In genomic region chr19:34120846-34121639, GRCh38 we compare ENCODE assay signal across 9 cellular contexts. TPM values are rescaled to one million over a fixed set of nuclear protein-coding genes. Genes with fewer than 3 reads are reported as not detected.
DNase-seq lines count a peak whose midpoint lies in the region; ATAC-seq, FAIRE-seq and TF ChIP-seq lines count a peak whose summit lies in the region.
"Had no signal": no experiment of that assay in that cellular context is flagged by ENCODE, and none has a peak within 500 bp of the region (broad histone marks: within the 10 kb centered on the region; RNA-seq: fewer than 3 reads in every experiment).

No MANE protein-coding gene starts in this region.

- H3K9ac ChIP-seq in GM12878 (ENCODE audit: control insufficient read depth, insufficient read depth, low read length): no peak overlapping the region
- H3K9ac ChIP-seq in liver (ENCODE audit: low read depth in 1 of 2, low read length in 2 of 2): no peak overlapping the region

- in situ Hi-C loops in GM12878 (cut with MboI): no loop called here

- H3K27ac Mint-ChIP-seq in CD14-positive monocyte (no peak overlapping the region), T-helper 17 cell (peak overlapping the region; percentile 21)

- H3K36me3 ChIP-seq in GM12878 (ENCODE audit: control insufficient read depth in 2 of 2, insufficient read depth in 2 of 2, low read length in 1 of 2) (no peaks in the 10 kb centered on the region), liver (ENCODE audit: control insufficient read depth in 4 of 4, insufficient read depth in 3 of 4, low read depth in 1 of 4, low read length in 3 of 4) (no peaks in the 10 kb centered on the region), testis (ENCODE audit: low read depth, missing control alignments) (no peaks in the 10 kb centered on the region)
- H3K36me3 ChIP-seq: ovary had no signal

- CTCF ChIA-PET in GM12878 (lab: Yijun Ruan, JAX): interaction anchor here (0.6 to 1.8 kb wide), 6 partner anchors 16 to 31 kb away, joined by 3 to 10 read pairs (median 4); no protein-coding TSS in a partner anchor

- H3K79me2 ChIP-seq in GM12878 (ENCODE audit: control insufficient read depth, insufficient read depth, low read length): no peaks in the 10 kb centered on the region

- H3K4me1 ChIP-seq in GM12878 (ENCODE audit: control insufficient read depth, insufficient read depth, low read length) (no peaks in the 10 kb centered on the region), liver (ENCODE audit: control insufficient read depth in 4 of 4, insufficient read depth in 4 of 4, low read length in 3 of 4) (no peaks in the 10 kb centered on the region), testis (no peaks in the 10 kb centered on the region)

- ATAC-seq in T-helper 17 cell (peak; percentile 73), GM12878 (peak; percentile 74), GM21367 (IDR thresholded peaks at IDR 0.05; ENCODE audit: unreplicated experiment) (no peak)

- H4K20me1 ChIP-seq in GM12878 (ENCODE audit: control insufficient read depth, insufficient read depth): no peaks in the 10 kb centered on the region

- no peak for TF ChIP-seq EP300 in GM12878 (IDR thresholded peaks at IDR 0.05; ENCODE audit: borderline replicate concordance in 1 of 2, control insufficient read depth in 1 of 2, low read depth in 2 of 2, low read length in 2 of 2)

- H3K27me3 Mint-ChIP-seq in CD14-positive monocyte (ENCODE audit: low read depth in 3 of 3) (peaks cover 13 to 16% (median 16%) of the 10 kb centered on the region in 3 donors), T-helper 17 cell (peaks cover 22% of the 10 kb centered on the region)

- H3K27ac ChIP-seq in GM12878 (ENCODE audit: control insufficient read depth, insufficient read depth) (no peak overlapping the region), liver (ENCODE audit: low read depth in 1 of 2, low read length in 2 of 2) (no peak overlapping the region), testis (no peak overlapping the region)
- H3K27ac ChIP-seq: ovary had no signal

- H3K4me3 Mint-ChIP-seq in CD14-positive monocyte (no peak overlapping the region), T-helper 17 cell (no peak overlapping the region)

- no peak overlapping the region for H3K4me2 ChIP-seq in GM12878 (ENCODE audit: control insufficient read depth, insufficient read depth)

- intact Hi-C loops in CD14-positive monocyte (cut with micrococcal nuclease) (no loop called here), GM12878 (cut with micrococcal nuclease; ENCODE audit: unreplicated experiment) (loop anchor here (1.0 to 10.0 kb wide), 2 partner anchors 24 to 104 kb away; no protein-coding TSS in a partner anchor), testis (cut with DNase I; ENCODE audit: low total_unique reads) (no loop called here)

- TF ChIP-seq CTCF in CD14-positive monocyte (IDR thresholded peaks at IDR 0.05): peak; percentile 71
- peak; percentile 85 for TF ChIP-seq CTCF in HFF-Myc (IDR thresholded peaks at IDR 0.05; ENCODE audit: low read depth, low read length, missing control alignments)
- peak; percentile 72 to 79 (median 78) for TF ChIP-seq CTCF in GM12878 (IDR thresholded peaks at IDR 0.05 in 2 of 3, conservative IDR thresholded peaks at IDR 0.05 in 1 of 3; ENCODE audit: control insufficient read depth in 2 of 3, extremely low read depth in 1 of 3, insufficient read depth in 1 of 3, low read depth in 3 of 3, low read length in 3 of 3)
- TF ChIP-seq CTCF in liver (IDR thresholded peaks at IDR 0.05; ENCODE audit: low read depth, low read length, missing input control): peak; percentile 78
- peak in 2 of 3 experiments; percentile 46 to 51 for TF ChIP-seq CTCF in testis (IDR thresholded peaks at IDR 0.05)

- 29% methylated on average over 8 of the region's 8 CpGs for WGBS in GM12878 (ENCODE audit: insufficient coverage, insufficient replicate concordance, low lambda C conversion rate, missing lambda C conversion rate)
- 62% methylated on average over 8 of the region's 8 CpGs for WGBS in liver
- WGBS in testis, 2 donors: 70 to 74% methylated on average over 8 of the region's 8 CpGs

- H3K4me3 ChIP-seq in HFF-Myc (replicated peaks; ENCODE audit: low read depth, low read length) (no peak overlapping the region), GM12878 (no peak overlapping the region), liver (ENCODE audit: low read depth in 1 of 3, low read length in 3 of 3) (no peak overlapping the region), testis (no peak overlapping the region)
- H3K4me3 ChIP-seq: ovary had no signal

- H3K4me1 Mint-ChIP-seq in CD14-positive monocyte (no peaks in the 10 kb centered on the region), T-helper 17 cell (peaks cover 3% of the 10 kb centered on the region)

- TF ChIP-seq RAD21 in GM12878 (IDR thresholded peaks at IDR 0.05; ENCODE audit: insufficient read depth, low read depth, low read length) (peak; percentile 63), liver (IDR thresholded peaks at IDR 0.05) (peak; percentile 77 to 85)

- H2AFZ ChIP-seq in GM12878 (ENCODE audit: control insufficient read depth, low read depth, low read length): no peak overlapping the region

- SMC1A ChIA-PET in GM12878 (lab: Charles Lee; ENCODE audit: uncharacterized antibody, unreplicated experiment): interaction anchor here (0.6 to 2.3 kb wide), 3 partner anchors 12 to 100 kb away, joined by 3 to 14 read pairs (median 4); no protein-coding TSS in a partner anchor

- H3K9me3 ChIP-seq in T-helper 17 cell (ENCODE audit: control insufficient read depth, low read length, poor library complexity, severe bottlenecking): no peaks in the 10 kb centered on the region
- H3K9me3 ChIP-seq in GM12878 (replicated peaks; ENCODE audit: control insufficient read depth, insufficient read depth, low read length): no peaks in the 10 kb centered on the region; the same call in 2 of the 3 replicates
- H3K9me3 ChIP-seq in liver (ENCODE audit: control insufficient read depth in 4 of 4, low read length in 3 of 4): no peaks in the 10 kb centered on the region
- H3K9me3 ChIP-seq in testis: no peaks in the 10 kb centered on the region
- H3K9me3 ChIP-seq: ovary had no signal

- TF ChIP-seq POLR2A in GM12878 (IDR thresholded peaks at IDR 0.05; ENCODE audit: low read depth, low read length) (no peak), testis (IDR thresholded peaks at IDR 0.05) (no peak)

- peak; percentile 90 for FAIRE-seq in GM12878 (lab: Jason Lieb, UNC)

- H3K36me3 Mint-ChIP-seq in CD14-positive monocyte (no peaks in the 10 kb centered on the region), T-helper 17 cell (ENCODE audit: low read depth) (no peaks in the 10 kb centered on the region)

- no peaks in the 10 kb centered on the region for H3K9me3 Mint-ChIP-seq in CD14-positive monocyte

- H3K27me3 ChIP-seq in GM12878 (replicated peaks in 1 of 2; ENCODE audit: control insufficient read depth in 2 of 2, insufficient read depth in 2 of 2, low read length in 1 of 2): no peaks in the 10 kb centered on the region; a peak in 1 of 4 replicates
- no peaks in the 10 kb centered on the region for H3K27me3 ChIP-seq in liver (ENCODE audit: control insufficient read depth in 4 of 4, insufficient read depth in 4 of 4, low read length in 3 of 4)
- H3K27me3 ChIP-seq in testis: no peaks in the 10 kb centered on the region

- POLR2A ChIA-PET in GM12878 (lab: Charles Lee): no interaction called here

- BruUV-seq in GM12878 (replicated peaks; lab: Mats Ljungman, UMichigan): no TSS peak

- DNase-seq in CD14-positive monocyte (ENCODE audit: low spot score) (no peak), HFF-Myc (ENCODE audit: extremely low read depth, low read depth) (no peak), T-helper 17 cell (peak; percentile 21 to 29 (median 27)), GM12878 (ENCODE audit: low read depth, low spot score) (no peak), testis (peak; percentile 43), GDM1 (lab: John Stamatoyannopoulos, UW) (no peak)

- RAD21 ChIA-PET in GM12878 (lab: Charles Lee; ENCODE audit: unreplicated experiment): interaction anchor here (2.0 kb wide), 1 partner anchor 23 kb away, joined by 4 read pairs; no protein-coding TSS in a partner anchor

TF ChIP-seq in liver, 16 proteins besides CTCF, POLR2A, EP300 and RAD21:
- TF ChIP-seq SP1 (IDR thresholded peaks at IDR 0.05) (no peak), TAF1 (conservative IDR thresholded peaks at IDR 0.05) (no peak)
- TF ChIP-seq, protein P1, sequence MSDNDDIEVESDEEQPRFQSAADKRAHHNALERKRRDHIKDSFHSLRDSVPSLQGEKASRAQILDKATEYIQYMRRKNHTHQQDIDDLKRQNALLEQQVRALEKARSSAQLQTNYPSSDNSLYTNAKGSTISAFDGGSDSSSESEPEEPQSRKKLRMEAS (IDR thresholded peaks at IDR 0.05): no peak

RNA-seq across cellular contexts. Expression of gene LSM14A, which starts 51.3 kb away (rescaled TPM):
- polyA plus RNA-seq in CD14-positive monocyte (10 to 100 TPM; 82.7 to 91.8 TPM), GM12878 (2011; rRNA removed) (131 and 153 TPM in 2 replicates), GM12878 (2014; fragmentation: Illumina TruSeq; extraction: Trizol) (85.8 and 106 TPM in 2 replicates), GM12878 (2014; fragmentation: Nextera tagmentation; extraction: Ambion mirVana) (10 to 100 TPM; 21.9 to 31.1 TPM), GM12878 (2014; rRNA removed) (193 and 198 TPM in 2 replicates), GM12878 (2016; fragmentation: Nextera tagmentation; extraction: Ambion mirVana) (10 to 100 TPM; 93.0 to 100.0 TPM), liver (10 to 100 TPM; 12.6 to 41.9 TPM), testis (ENCODE audit: insufficient read depth, low read depth, low replicate concordance) (122 TPM)
- total RNA-seq in T-helper 17 cell (100 to 1,000 TPM; 150 to 177 TPM), GM12878 (2014; rRNA removed) (59.9 and 78.5 TPM in 2 replicates), GM12878 (2014; rRNA removed; fragmentation: Illumina TruSeq; extraction: Trizol) (86.0 and 94.1 TPM in 2 replicates), GM12878 (2021) (78.2 and 89.5 TPM in 2 replicates), liver (100 to 1,000 TPM in 1 of 2 donors, 10 to 100 TPM in 1; 54.0 to 133 TPM), testis (100 to 1,000 TPM; 174 to 192 TPM)
- total RNA-seq in GM12878 (2013; cell fraction: nucleolus; rRNA removed): 121 and 123 TPM in 2 replicates
- 48.0 TPM for polyA plus RNA-seq in GM12878 (2011; ENCODE audit: low read depth)
- 126 and 140 TPM in 2 replicates for polyA plus RNA-seq in GM12878 (2011; cell fraction: cytosol; rRNA removed)
- polyA plus RNA-seq in GM12878 (2011; cell fraction: nucleus; rRNA removed): 58.4 and 80.7 TPM in 2 replicates
- 92.8 and 111 TPM in 2 replicates for polyA plus RNA-seq in GM12878 (2012)
- polyA minus RNA-seq in GM12878 (2011; rRNA and poly(A)+ RNA removed): 151 and 214 TPM in 2 replicates
- polyA minus RNA-seq in GM12878 (2011; cell fraction: cytosol; rRNA and poly(A)+ RNA removed): 48.6 and 58.8 TPM in 2 replicates
- 81.7 and 156 TPM in 2 replicates for polyA minus RNA-seq in GM12878 (2011; cell fraction: nucleus; rRNA and poly(A)+ RNA removed)

Comparison
In these comparisons a context has a peak if more than half of its experiments do, and no peak if none do; other contexts are left out.
1. DNase-seq: peak in T-helper 17 cell (3 of 3) and testis (single experiment); none in CD14-positive monocyte (single experiment), HFF-Myc (single experiment), GM12878 (single experiment) and GDM1 (single experiment).
2. Peak in every context shown above with its lines, with median percentiles within 50 percentile points of each other: CTCF ChIP-seq.